ENCODE assay signal across 20 cellular contexts in the genomic region with DNA sequence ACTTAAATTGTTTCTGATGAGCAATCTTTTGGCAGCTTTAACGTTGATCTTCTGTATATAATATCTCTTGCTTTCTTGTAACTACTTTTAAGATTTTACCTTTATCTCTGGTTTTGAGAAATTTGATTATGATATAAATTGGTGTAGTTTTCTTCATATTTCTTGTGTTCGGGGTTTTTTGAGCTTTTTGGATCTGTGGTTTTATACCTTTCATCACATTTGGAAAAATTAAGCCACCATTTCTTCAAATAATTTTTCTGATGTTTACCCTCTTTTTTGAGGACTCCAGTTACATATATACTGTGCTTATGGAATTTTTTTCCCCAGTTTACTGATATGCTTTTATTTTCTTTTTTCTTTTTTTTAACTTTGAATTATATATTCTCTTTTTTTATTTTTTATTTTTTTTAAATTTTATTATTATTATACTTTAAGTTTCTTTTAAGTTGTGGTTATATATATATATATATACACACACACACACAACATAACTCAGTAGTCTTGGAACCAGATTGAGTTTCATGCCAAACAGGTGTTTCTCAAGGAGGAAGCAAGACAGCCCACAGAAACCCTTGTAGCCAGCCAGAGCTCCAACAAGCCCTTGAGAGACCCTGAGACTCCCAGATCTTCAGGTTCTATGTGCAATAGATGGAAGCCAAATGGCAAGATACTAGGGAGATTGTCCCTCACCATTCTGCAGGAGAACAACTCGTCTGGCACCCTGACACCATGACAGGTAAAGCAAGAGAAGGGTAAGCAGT. TPM values are rescaled to one million over a fixed set of nuclear protein-coding genes. Genes with fewer than 3 reads are reported as not detected.
DNase-seq lines count a peak whose midpoint lies in the region; ATAC-seq, FAIRE-seq and TF ChIP-seq lines count a peak whose summit lies in the region.
"Had no signal": no experiment of that assay in that cellular context is flagged by ENCODE, and none has a peak within 500 bp of the region (broad histone marks: within the 10 kb centered on the region; RNA-seq: fewer than 3 reads in every experiment).

No MANE protein-coding gene starts in this region.

- TF ChIP-seq CTCF in esophagus muscularis mucosa (IDR thresholded peaks at IDR 0.05) (no peak), lower lobe of right lung (IDR thresholded peaks at IDR 0.05) (no peak)

- DNase-seq in GM18507 (ENCODE audit: extremely low spot score, insufficient read length, low read depth) (no peak), D341Med (ENCODE audit: low spot score) (no peak), G401 (ENCODE audit: low spot score) (no peak), esophagus muscularis mucosa (ENCODE audit: extremely low spot score) (no peak), lower lobe of right lung (no peak)
- DNase-seq: activated CD8-positive, alpha-beta memory T cell treated with anti-CD3 and anti-CD28 coated beads, Interleukin-2, amount 50 U/mL, for 4 hours; DMS 273 treated with DMSO at 0.1 percent for 48 hours; H7; hippocampal formation; left ventricle myocardium superior; naive B cell; SK-N-SH; stimulated activated CD4-positive, alpha-beta T cell treated with anti-CD3 and anti-CD28 coated beads, Interleukin-4, amount 100 ng/mL, for 4 hours; stimulated activated naive CD4-positive, alpha-beta T cell treated with Interleukin-2 at 50 U/mL for 16 hours; WERI-Rb-1 had no signal

- ATAC-seq in GM19468 (IDR thresholded peaks at IDR 0.05; ENCODE audit: extremely low read depth, unreplicated experiment), result peak; percentile 73
- peak; percentile 76 for ATAC-seq in HG02852 (IDR thresholded peaks at IDR 0.05; ENCODE audit: unreplicated experiment)
- peak; percentile 64 for ATAC-seq in HG03521 (IDR thresholded peaks at IDR 0.05; ENCODE audit: unreplicated experiment)
- ATAC-seq in lower lobe of right lung, result no peak
- ATAC-seq: left ventricle myocardium superior had no signal

- H3K27ac ChIP-seq in esophagus muscularis mucosa (replicated peaks in 1 of 4), result no peak overlapping the region
- H3K27ac ChIP-seq in lower lobe of right lung, result no peak overlapping the region
- H3K27ac ChIP-seq: WERI-Rb-1 had no signal

- in situ Hi-C loops in G401 (cut with HindIII; ENCODE audit: low sequenced_read_pairs), result no loop called here

- intact Hi-C loops in esophagus muscularis mucosa (cut with DNase I) (no loop called here), lower lobe of right lung (cut with DNase I) (no loop called here)

- H3K4me1 ChIP-seq in esophagus muscularis mucosa (no peaks in the 10 kb centered on the region), lower lobe of right lung (no peaks in the 10 kb centered on the region)

- no peak for TF ChIP-seq EP300 in esophagus muscularis mucosa (IDR thresholded peaks at IDR 0.05)

- 76% methylated on average over 3 of the region's 3 CpGs for WGBS in esophagus muscularis mucosa

- FAIRE-seq in GM18507 (lab: Jason Lieb, UNC), result peak; percentile 47

- H3K36me3 ChIP-seq in esophagus muscularis mucosa (no peaks in the 10 kb centered on the region), lower lobe of right lung (no peaks in the 10 kb centered on the region)
- H3K36me3 ChIP-seq: WERI-Rb-1 had no signal

- H3K27me3 ChIP-seq in esophagus muscularis mucosa (no peaks in the 10 kb centered on the region), lower lobe of right lung (ENCODE audit: low read depth) (no peaks in the 10 kb centered on the region)

- H3K4me3 ChIP-seq in esophagus muscularis mucosa (no peak overlapping the region), lower lobe of right lung (no peak overlapping the region)

- no peak for TF ChIP-seq POLR2A in esophagus muscularis mucosa (IDR thresholded peaks at IDR 0.05; ENCODE audit: low read depth)

- H3K9me3 ChIP-seq in esophagus muscularis mucosa (peaks cover 0 to 20% (median 7%) of the 10 kb centered on the region in 4 donors), lower lobe of right lung (no peaks in the 10 kb centered on the region)

RNA-seq across cellular contexts. Expression of gene NME8, which starts 27.5 kb away (rescaled TPM):
- total RNA-seq in G401 (2014; rRNA removed; shearing (Covaris generic)), result not detected in 2 replicates
- under 1 TPM in 1 of 4 donors, not detected in 3; 0.57 TPM for total RNA-seq in esophagus muscularis mucosa
- total RNA-seq in lower lobe of right lung, result not detected
- total RNA-seq: epithelial cell of proximal tubule, H7, HT1080, left ventricle myocardium superior had no signal

Comparison
In these comparisons a context has a peak if more than half of its experiments do, and no peak if none do; other contexts are left out.
1. ATAC-seq: peak in GM19468 (single experiment), HG02852 (single experiment) and HG03521 (single experiment); none in lower lobe of right lung (0 of 2).